Comparison of ENCODE assay signal across 28 cellular contexts in genomic region chr9:80595192-80595591, GRCh38.
"Had no signal": no experiment of that assay in that cellular context is flagged by ENCODE, and none has a peak within 500 bp of the region (broad histone marks: within the 10 kb centered on the region; RNA-seq: fewer than 3 reads in every experiment).

No MANE protein-coding gene starts in this region.

- H3K4me1 ChIP-seq: esophagus muscularis mucosa, foreskin keratinocyte, gastroesophageal sphincter, heart left ventricle, left lung, psoas muscle, spleen, testis, tibial artery, upper lobe of left lung had no signal

- H3K36me3 ChIP-seq: esophagus muscularis mucosa, gastroesophageal sphincter, heart left ventricle, left lung, ovary, spleen, tibial artery, upper lobe of left lung had no signal

- H3K27ac ChIP-seq: esophagus muscularis mucosa, foreskin keratinocyte, gastroesophageal sphincter, heart left ventricle, hepatocyte, left lung, ovary, psoas muscle, skin epidermis, spleen, testis, tibial artery, upper lobe of left lung had no signal

- H3K4me3 Mint-ChIP-seq: mesothelial cell of epicardium; naive thymus-derived CD4-positive, alpha-beta T cell; nephron; stimulated activated memory B cell treated with anti-CD40 and anti-IgM and Interleukin-4, amounts not matched to agents 10 μg/mL and 1 μg/mL and 100 μg/mL, for 72 hours had no signal

- H3K27me3 Mint-ChIP-seq: naive thymus-derived CD4-positive, alpha-beta T cell; stimulated activated memory B cell treated with anti-CD40 and anti-IgM and Interleukin-4, amounts not matched to agents 10 μg/mL and 1 μg/mL and 100 μg/mL, for 72 hours had no signal

- H3K79me2 ChIP-seq: hepatocyte had no signal

- H3K4me2 ChIP-seq: hepatocyte had no signal

- H3K27ac Mint-ChIP-seq: mesothelial cell of epicardium; naive thymus-derived CD4-positive, alpha-beta T cell; nephron; stimulated activated memory B cell treated with anti-CD40 and anti-IgM and Interleukin-4, amounts not matched to agents 10 μg/mL and 1 μg/mL and 100 μg/mL, for 72 hours had no signal

- H3K27me3 ChIP-seq: dorsolateral prefrontal cortex, esophagus muscularis mucosa, foreskin keratinocyte, gastroesophageal sphincter, heart left ventricle, hepatocyte, left lung, ovary, spleen, testis, tibial artery, upper lobe of left lung had no signal

- H3K4me1 Mint-ChIP-seq: nephron; stimulated activated memory B cell treated with anti-CD40 and anti-IgM and Interleukin-4, amounts not matched to agents 10 μg/mL and 1 μg/mL and 100 μg/mL, for 72 hours had no signal

- H3K36me3 Mint-ChIP-seq: naive thymus-derived CD4-positive, alpha-beta T cell had no signal

- ATAC-seq: foreskin keratinocyte; gastroesophageal sphincter; heart left ventricle; left cardiac atrium; left lung; mucosa of descending colon; naive thymus-derived CD4-positive, alpha-beta T cell; psoas muscle; right cardiac atrium; stimulated activated memory B cell treated with anti-CD40 and anti-IgM and Interleukin-4, amounts not matched to agents 10 μg/mL and 1 μg/mL and 100 μg/mL, for 72 hours; stimulated activated naive CD8-positive, alpha-beta T cell treated with anti-CD3 and anti-CD28 coated beads, Interleukin-15, Interleukin-2, amounts not matched to agents 100 U/mL and 50 U/mL, for 24 hours had no signal

- H3K9me3 ChIP-seq: esophagus muscularis mucosa, gastroesophageal sphincter, heart left ventricle, mucosa of descending colon, ovary, psoas muscle, testis, tibial artery, upper lobe of left lung had no signal

- H3K4me3 ChIP-seq: dorsolateral prefrontal cortex, esophagus muscularis mucosa, gastroesophageal sphincter, heart left ventricle, hepatocyte, left lung, mucosa of descending colon, ovary, psoas muscle, skin epidermis, spleen, testis, tibial artery, upper lobe of left lung had no signal

- H2AFZ ChIP-seq: hepatocyte had no signal

- DNase-seq: dorsolateral prefrontal cortex; effector CD4-positive, alpha-beta T cell; foreskin keratinocyte; heart left ventricle; left cardiac atrium; left lung; mesenchymal stem cell; mucosa of descending colon; naive thymus-derived CD4-positive, alpha-beta T cell; nucleus accumbens; ovary; posterior cingulate gyrus; psoas muscle; right cardiac atrium; spleen; stimulated activated CD4-positive, alpha-beta T cell treated with anti-CD3 and anti-CD28 coated beads, Interleukin-4, amount 100 ng/mL, for 4 hours; stimulated activated naive CD8-positive, alpha-beta T cell treated with anti-CD3 and anti-CD28 coated beads, Interleukin-15, Interleukin-2, amounts not matched to agents 100 U/mL and 50 U/mL, for 24 hours; substantia nigra; testis; tibial artery; upper lobe of left lung had no signal
